Comparison of ENCODE assay signal across 10 cellular contexts in genomic region chr6:42338573-42339218, GRCh38.
DNase-seq lines count a peak whose midpoint lies in the region; ATAC-seq and TF ChIP-seq lines count a peak whose summit lies in the region.
"Had no signal": no experiment of that assay in that cellular context is flagged by ENCODE, and none has a peak within 500 bp of the region (broad histone marks: within the 10 kb centered on the region; RNA-seq: fewer than 3 reads in every experiment).

No MANE protein-coding gene starts in this region.

- H3K36me3 Mint-ChIP-seq in CD4-positive, alpha-beta memory T cell = peaks cover 6 to 8% of the 10 kb centered on the region in 2 donors

- H3K4me1 ChIP-seq in ACC112 (ENCODE audit: control insufficient read depth, insufficient read depth, low read length, unreplicated experiment) (peaks cover 30% of the 10 kb centered on the region), foreskin keratinocyte (peaks cover 25% of the 10 kb centered on the region), ascending aorta (no peaks in the 10 kb centered on the region)
- H3K4me1 ChIP-seq in CD4-positive, alpha-beta memory T cell (ENCODE audit: insufficient read depth, low read length) = peaks cover 45% of the 10 kb centered on the region

- H3K36me3 ChIP-seq in ACC112 (ENCODE audit: insufficient read depth, low read length) (peaks cover 5% of the 10 kb centered on the region; the same call in 1 of the 2 replicates), ascending aorta (no peaks in the 10 kb centered on the region)
- H3K36me3 ChIP-seq in CD4-positive, alpha-beta memory T cell (ENCODE audit: insufficient read depth, low read length) = no peaks in the 10 kb centered on the region

- intact Hi-C loops in ascending aorta (cut with DNase I) = no loop called here
- intact Hi-C loops in CD4-positive, alpha-beta memory T cell (cut with micrococcal nuclease) = no loop called here

- POLR2A ChIA-PET in CD4-positive, alpha-beta memory T cell (lab: Charles Lee; ENCODE audit: partially characterized antibody) = interaction anchor here (1.8 kb wide), 1 partner anchor 28 kb away, joined by 6 read pairs; no protein-coding TSS in a partner anchor

- DNase-seq in H4 (ENCODE audit: low spot score) (peak; percentile 99), foreskin keratinocyte (peak; percentile 96), ascending aorta (ENCODE audit: low spot score in 2 of 2) (no peak)
- no peak for DNase-seq in CD4-positive, alpha-beta memory T cell
- DNase-seq: activated naive CD8-positive, alpha-beta T cell treated with anti-CD3 and anti-CD28 coated beads, Interleukin-2, amount 10 ng/mL, durations not matched to agents 7 days and 5 days; NCI-H2227 treated with DMSO at 0.1 percent for 48 hours had no signal

- peak overlapping the region; percentile 48; the same call in 1 of the 2 replicates for H3K4me3 ChIP-seq in ACC112 (ENCODE audit: low read depth, low read length)
- H3K4me3 ChIP-seq in WI38 (ENCODE audit: low read depth, low read length) = peak overlapping the region; percentile 34
- H3K4me3 ChIP-seq in ascending aorta = no peak overlapping the region
- H3K4me3 ChIP-seq in CD4-positive, alpha-beta memory T cell (ENCODE audit: low read length in 2 of 2) = no peak overlapping the region

- peak; percentile 90 for ATAC-seq in foreskin keratinocyte
- no peak for ATAC-seq in GM21390 (IDR thresholded peaks at IDR 0.05; ENCODE audit: unreplicated experiment)
- no peak for ATAC-seq in GM18502 (IDR thresholded peaks at IDR 0.05; ENCODE audit: poor library complexity, unreplicated experiment)

- no peaks in the 10 kb centered on the region for H3K9me3 Mint-ChIP-seq in CD4-positive, alpha-beta memory T cell
- H3K9me3 Mint-ChIP-seq: activated naive CD8-positive, alpha-beta T cell treated with anti-CD3 and anti-CD28 coated beads, Interleukin-2, amount 10 ng/mL, durations not matched to agents 7 days and 5 days had no signal

- TF ChIP-seq CTCF in WI38 (IDR thresholded peaks at IDR 0.05; ENCODE audit: low read depth, low read length) (no peak), foreskin keratinocyte (conservative IDR thresholded peaks at IDR 0.05) (peak; percentile 37), ascending aorta (IDR thresholded peaks at IDR 0.05) (no peak)

- peak overlapping the region in 3 of 7 donors; percentile 23 to 67 (median 64) for H3K27ac Mint-ChIP-seq in CD4-positive, alpha-beta memory T cell

- no peaks in the 10 kb centered on the region for H3K27me3 Mint-ChIP-seq in CD4-positive, alpha-beta memory T cell
- H3K27me3 Mint-ChIP-seq: activated naive CD8-positive, alpha-beta T cell treated with anti-CD3 and anti-CD28 coated beads, Interleukin-2, amount 10 ng/mL, durations not matched to agents 7 days and 5 days had no signal

- no peak overlapping the region for H3K4me3 Mint-ChIP-seq in CD4-positive, alpha-beta memory T cell
- H3K4me3 Mint-ChIP-seq: activated naive CD8-positive, alpha-beta T cell treated with anti-CD3 and anti-CD28 coated beads, Interleukin-2, amount 10 ng/mL, durations not matched to agents 7 days and 5 days had no signal

- peak overlapping the region; percentile 96 for H3K27ac ChIP-seq in ACC112 (ENCODE audit: low read depth, low read length)
- peak overlapping the region; percentile 70 for H3K27ac ChIP-seq in foreskin keratinocyte
- H3K27ac ChIP-seq in ascending aorta = no peak overlapping the region
- no peak overlapping the region for H3K27ac ChIP-seq in CD4-positive, alpha-beta memory T cell (ENCODE audit: low read depth, low read length)

- H3K9me3 ChIP-seq in ascending aorta = no peaks in the 10 kb centered on the region
- no peaks in the 10 kb centered on the region for H3K9me3 ChIP-seq in CD4-positive, alpha-beta memory T cell (ENCODE audit: control insufficient read depth in 1 of 2, low read length in 2 of 2)

- peaks cover 36 to 79% (median 56%) of the 10 kb centered on the region in 4 donors for H3K4me1 Mint-ChIP-seq in CD4-positive, alpha-beta memory T cell

- CTCF ChIA-PET in CD4-positive, alpha-beta memory T cell (lab: Charles Lee; ENCODE audit: partially characterized antibody) = interaction anchor here (0.7 to 2.5 kb wide), 2 partner anchors 52 to 209 kb away, joined by 3 to 13 read pairs; no protein-coding TSS in a partner anchor

- peaks cover 14% of the 10 kb centered on the region for H3K79me2 ChIP-seq in ACC112 (ENCODE audit: control insufficient read depth, insufficient read depth, low read length, unreplicated experiment)

- no peak overlapping the region for H2AFZ ChIP-seq in ACC112 (ENCODE audit: low read length, unreplicated experiment)

- no peaks in the 10 kb centered on the region for H3K27me3 ChIP-seq in ACC112 (ENCODE audit: insufficient read depth, low read length)
- no peaks in the 10 kb centered on the region for H3K27me3 ChIP-seq in foreskin keratinocyte
- no peaks in the 10 kb centered on the region for H3K27me3 ChIP-seq in ascending aorta
- no peaks in the 10 kb centered on the region for H3K27me3 ChIP-seq in CD4-positive, alpha-beta memory T cell (ENCODE audit: insufficient read depth, low read length)

Comparison
In these comparisons a context has a peak if more than half of its experiments do, and no peak if none do; other contexts are left out.
1. H3K27ac ChIP-seq: peak in ACC112 (single experiment) and foreskin keratinocyte (single experiment); none in ascending aorta (0 of 2) and CD4-positive, alpha-beta memory T cell (single experiment).
2. H3K4me3 ChIP-seq: peak in ACC112 (single experiment) and WI38 (single experiment); none in ascending aorta (0 of 2) and CD4-positive, alpha-beta memory T cell (0 of 2).
3. DNase-seq: peak in H4 (single experiment) and foreskin keratinocyte (2 of 2); none in ascending aorta (0 of 2) and CD4-positive, alpha-beta memory T cell (0 of 5).